13 cellular contexts compared by ENCODE assay signal in genomic region chr2:71884303-71885042, GRCh38.
DNase-seq lines count a peak whose midpoint lies in the region; ATAC-seq and TF ChIP-seq lines count a peak whose summit lies in the region.
"Had no signal": no experiment of that assay in that cellular context is flagged by ENCODE, and none has a peak within 500 bp of the region (broad histone marks: within the 10 kb centered on the region; RNA-seq: fewer than 3 reads in every experiment).

No MANE protein-coding gene starts in this region.

- H3K9me3 ChIP-seq in MG63 (peaks cover 11% of the 10 kb centered on the region), mammary epithelial cell (replicated peaks; ENCODE audit: insufficient read depth, low read length) (peaks cover 4% of the 10 kb centered on the region)

- no peaks in the 10 kb centered on the region for H3K79me2 ChIP-seq in mammary epithelial cell (ENCODE audit: insufficient read depth, low read length)

- no peak overlapping the region for H2AFZ ChIP-seq in mammary epithelial cell (ENCODE audit: low read depth, low read length)
- H2AFZ ChIP-seq: neural progenitor cell had no signal

- H3K27ac ChIP-seq in mammary epithelial cell (ENCODE audit: insufficient read depth, low read depth, low read length) = no peak overlapping the region
- H3K27ac ChIP-seq: neural progenitor cell had no signal

- H3K27me3 ChIP-seq in MG63 (no peaks in the 10 kb centered on the region), mammary epithelial cell (ENCODE audit: insufficient read depth, low read length) (no peaks in the 10 kb centered on the region)
- H3K27me3 ChIP-seq: neural progenitor cell had no signal

- no peak for TF ChIP-seq CTCF in mammary epithelial cell (conservative IDR thresholded peaks at IDR 0.05 in 1 of 2, IDR thresholded peaks at IDR 0.05 in 1 of 2; ENCODE audit: extremely low read depth in 1 of 2, insufficient read depth in 1 of 2, low read depth in 1 of 2, low read length in 2 of 2)

- H4K20me1 ChIP-seq in mammary epithelial cell (ENCODE audit: insufficient read depth, low read length) = no peaks in the 10 kb centered on the region

- intact Hi-C loops in mammary epithelial cell (cut with micrococcal nuclease) = no loop called here

- H3K36me3 ChIP-seq in MG63 (no peaks in the 10 kb centered on the region), mammary epithelial cell (ENCODE audit: insufficient read depth, low read length) (no peaks in the 10 kb centered on the region)
- H3K36me3 ChIP-seq: neural progenitor cell had no signal

- no peak overlapping the region for H3K4me3 ChIP-seq in MG63
- no peak overlapping the region for H3K4me3 ChIP-seq in mammary epithelial cell (replicated peaks in 1 of 3; ENCODE audit: insufficient read depth in 1 of 3, low read depth in 2 of 3, low read length in 3 of 3)
- H3K4me3 ChIP-seq: neural progenitor cell had no signal

- 80% methylated on average over 7 of the region's 7 CpGs for WGBS in mammary epithelial cell (ENCODE audit: low coverage, missing lambda C conversion rate)

- DNase-seq in Daoy (ENCODE audit: low read depth) (peak; percentile 21), MG63 (peak; percentile 49), mammary epithelial cell (peak; percentile 80), left lobe of liver (ENCODE audit: low spot score) (peak; percentile 21), NCI-H2196 treated with DMSO at 0.1 percent for 48 hours (lab: John Stamatoyannopoulos, UW; ENCODE audit: unreplicated experiment) (no peak)
- DNase-seq in stimulated activated naive CD8-positive, alpha-beta T cell treated with anti-CD3 and anti-CD28 coated beads, Interleukin-15, amount 100 ng/mL, for 72 hours = no peak
- no peak for DNase-seq in T-helper 2 cell treated with Interferon-gamma antibody and Interleukin-4, amounts not matched to agents 5 μg/mL and 100 μg/mL, for 36 hours (ENCODE audit: low spot score)
- DNase-seq: activated CD4-positive, alpha-beta T cell treated with anti-CD3 and anti-CD28 coated beads, Interleukin-2, amount 10 ng/mL, durations not matched to agents 7 days and 5 days; SHP77 treated with DMSO at 0.1 percent for 48 hours; stimulated activated naive CD8-positive, alpha-beta T cell treated with anti-CD3 and anti-CD28 coated beads, Interleukin-15, Interleukin-2, amounts not matched to agents 100 U/mL and 50 U/mL, for 24 hours had no signal

- ATAC-seq in left lobe of liver = no peak
- no peak for ATAC-seq in HG03457 (IDR thresholded peaks at IDR 0.05; ENCODE audit: unreplicated experiment)
- no peak for ATAC-seq in stimulated activated naive CD8-positive, alpha-beta T cell treated with anti-CD3 and anti-CD28 coated beads, Interleukin-15, amount 100 ng/mL, for 72 hours
- ATAC-seq: stimulated activated naive CD8-positive, alpha-beta T cell treated with anti-CD3 and anti-CD28 coated beads, Interleukin-15, Interleukin-2, amounts not matched to agents 100 U/mL and 50 U/mL, for 24 hours had no signal

- no peak overlapping the region for H3K4me3 Mint-ChIP-seq in stimulated activated naive CD8-positive, alpha-beta T cell treated with anti-CD3 and anti-CD28 coated beads, Interleukin-15, amount 100 ng/mL, for 72 hours
- H3K4me3 Mint-ChIP-seq in T-helper 2 cell treated with Interferon-gamma antibody and Interleukin-4, amounts not matched to agents 5 μg/mL and 100 μg/mL, for 36 hours = no peak overlapping the region
- H3K4me3 Mint-ChIP-seq: activated CD4-positive, alpha-beta T cell treated with anti-CD3 and anti-CD28 coated beads, Interleukin-2, amount 10 ng/mL, durations not matched to agents 7 days and 5 days; activated naive CD8-positive, alpha-beta T cell; neural progenitor cell had no signal

- no TSS peak for BruUV-seq in mammary epithelial cell (replicated peaks; lab: Mats Ljungman, UMichigan)

- no peaks in the 10 kb centered on the region for H3K36me3 Mint-ChIP-seq in T-helper 2 cell treated with Interferon-gamma antibody and Interleukin-4, amounts not matched to agents 5 μg/mL and 100 μg/mL, for 36 hours (ENCODE audit: low read depth)
- H3K36me3 Mint-ChIP-seq: activated naive CD8-positive, alpha-beta T cell; neural progenitor cell had no signal

- H3K27me3 Mint-ChIP-seq in stimulated activated naive CD8-positive, alpha-beta T cell treated with anti-CD3 and anti-CD28 coated beads, Interleukin-15, amount 100 ng/mL, for 72 hours = peaks cover 9% of the 10 kb centered on the region
- no peaks in the 10 kb centered on the region for H3K27me3 Mint-ChIP-seq in T-helper 2 cell treated with Interferon-gamma antibody and Interleukin-4, amounts not matched to agents 5 μg/mL and 100 μg/mL, for 36 hours (ENCODE audit: low read depth)

- no peak overlapping the region for H3K4me2 ChIP-seq in mammary epithelial cell (ENCODE audit: insufficient read depth, low read depth, low read length)
- H3K4me2 ChIP-seq: neural progenitor cell had no signal

- no peak overlapping the region for H3K9ac ChIP-seq in mammary epithelial cell (ENCODE audit: insufficient read depth, low read length)
- H3K9ac ChIP-seq: neural progenitor cell had no signal

- H3K4me1 Mint-ChIP-seq in stimulated activated naive CD8-positive, alpha-beta T cell treated with anti-CD3 and anti-CD28 coated beads, Interleukin-15, amount 100 ng/mL, for 72 hours = no peaks in the 10 kb centered on the region
- no peaks in the 10 kb centered on the region for H3K4me1 Mint-ChIP-seq in T-helper 2 cell treated with Interferon-gamma antibody and Interleukin-4, amounts not matched to agents 5 μg/mL and 100 μg/mL, for 36 hours (ENCODE audit: low read depth)
- H3K4me1 Mint-ChIP-seq: activated CD4-positive, alpha-beta T cell treated with anti-CD3 and anti-CD28 coated beads, Interleukin-2, amount 10 ng/mL, durations not matched to agents 7 days and 5 days; neural progenitor cell had no signal

- in situ Hi-C loops in mammary epithelial cell (cut with MboI; ENCODE audit: low sequenced_read_pairs in 2 of 2) = no loop called here

- H3K9me3 Mint-ChIP-seq in stimulated activated naive CD8-positive, alpha-beta T cell treated with anti-CD3 and anti-CD28 coated beads, Interleukin-15, amount 100 ng/mL, for 72 hours = no peaks in the 10 kb centered on the region
- no peaks in the 10 kb centered on the region for H3K9me3 Mint-ChIP-seq in T-helper 2 cell treated with Interferon-gamma antibody and Interleukin-4, amounts not matched to agents 5 μg/mL and 100 μg/mL, for 36 hours
- H3K9me3 Mint-ChIP-seq: activated CD4-positive, alpha-beta T cell treated with anti-CD3 and anti-CD28 coated beads, Interleukin-2, amount 10 ng/mL, durations not matched to agents 7 days and 5 days; neural progenitor cell had no signal

- peaks cover 35% of the 10 kb centered on the region for H3K4me1 ChIP-seq in mammary epithelial cell (ENCODE audit: insufficient read depth, low read length)
- H3K4me1 ChIP-seq: neural progenitor cell had no signal

- dilution Hi-C loops in mammary epithelial cell (cut with HindIII; ENCODE audit: low sequenced_read_pairs) = no loop called here

- H3K27ac Mint-ChIP-seq in stimulated activated naive CD8-positive, alpha-beta T cell treated with anti-CD3 and anti-CD28 coated beads, Interleukin-15, amount 100 ng/mL, for 72 hours = no peak overlapping the region
- H3K27ac Mint-ChIP-seq in T-helper 2 cell treated with Interferon-gamma antibody and Interleukin-4, amounts not matched to agents 5 μg/mL and 100 μg/mL, for 36 hours = no peak overlapping the region
- H3K27ac Mint-ChIP-seq: activated CD4-positive, alpha-beta T cell treated with anti-CD3 and anti-CD28 coated beads, Interleukin-2, amount 10 ng/mL, durations not matched to agents 7 days and 5 days; activated naive CD8-positive, alpha-beta T cell; neural progenitor cell had no signal

- CTCF ChIA-PET in mammary epithelial cell (lab: Charles Lee; ENCODE audit: low non-redundant PET) = no interaction called here

Comparison
In these comparisons a context has a peak if more than half of its experiments do, and no peak if none do; other contexts are left out.
1. DNase-seq: peak in Daoy (single experiment), MG63 (single experiment), mammary epithelial cell (single experiment) and left lobe of liver (single experiment); none in stimulated activated naive CD8-positive, alpha-beta T cell treated with anti-CD3 and anti-CD28 coated beads, Interleukin-15, amount 100 ng/mL, for 72 hours (0 of 2), NCI-H2196 treated with DMSO at 0.1 percent for 48 hours (single experiment) and T-helper 2 cell treated with Interferon-gamma antibody and Interleukin-4, amounts not matched to agents 5 μg/mL and 100 μg/mL, for 36 hours (single experiment).